In genomic region chr17:83083368-83084201, GRCh38 we compare ENCODE assay signal across 8 cellular contexts. TPM values are rescaled to one million over a fixed set of nuclear protein-coding genes. Genes with fewer than 3 reads are reported as not detected.
DNase-seq lines count a peak whose midpoint lies in the region; ATAC-seq and TF ChIP-seq lines count a peak whose summit lies in the region.

No MANE protein-coding gene starts in this region.

- no peak overlapping the region for H3K4me3 ChIP-seq in SJCRH30
- H3K4me3 ChIP-seq in astrocyte of the cerebellum (ENCODE audit: low read depth, low read length): no peak overlapping the region

- H3K27me3 ChIP-seq in SJCRH30: no peaks in the 10 kb centered on the region

- H3K36me3 ChIP-seq in SJCRH30: peaks cover 28% of the 10 kb centered on the region

- DNase-seq in EH (ENCODE audit: low read depth) (peak; percentile 99), SJCRH30 (peak; percentile 75 to 82), astrocyte of the cerebellum (ENCODE audit: low read depth) (peak; percentile 94), islet precursor cell (peak; percentile 97), ureter (ENCODE audit: low spot score) (no peak), NCI-H2081 treated with DMSO at 0.1 percent for 48 hours (lab: John Stamatoyannopoulos, UW) (no peak)
- peak; percentile 49 to 54 for DNase-seq in stimulated activated CD8-positive, alpha-beta memory T cell treated with anti-CD3 and anti-CD28 coated beads, Interleukin-2, amount 100 ng/mL, for 1 hour (ENCODE audit: low read depth in 2 of 2)

- no peaks in the 10 kb centered on the region for H3K9me3 ChIP-seq in SJCRH30 (replicated peaks)

- peaks cover 71% of the 10 kb centered on the region for H3K4me1 ChIP-seq in SJCRH30

- no peak for TF ChIP-seq CTCF in astrocyte of the cerebellum (IDR thresholded peaks at IDR 0.05; ENCODE audit: low read depth, low read length, missing control alignments)

- in situ Hi-C loops in astrocyte of the cerebellum (cut with HindIII; ENCODE audit: low sequenced_read_pairs): no loop called here

- ATAC-seq in HG03097 (IDR thresholded peaks at IDR 0.05; ENCODE audit: low FRiP score, unreplicated experiment): no peak

- H3K27ac ChIP-seq in SJCRH30: peak overlapping the region; percentile 50

RNA-seq across cellular contexts. Expression of gene METRNL, which starts 4.2 kb away (rescaled TPM):
- 46.2 and 49.7 TPM in 2 replicates for total RNA-seq in SJCRH30 (2014; rRNA removed; shearing (Covaris generic))
- 74.4 TPM for total RNA-seq in ureter

Comparison
In these comparisons a context has a peak if more than half of its experiments do, and no peak if none do; other contexts are left out.
1. DNase-seq: peak in EH (single experiment), SJCRH30 (2 of 2), astrocyte of the cerebellum (single experiment), islet precursor cell (single experiment) and stimulated activated CD8-positive, alpha-beta memory T cell treated with anti-CD3 and anti-CD28 coated beads, Interleukin-2, amount 100 ng/mL, for 1 hour (2 of 2); none in ureter (single experiment) and NCI-H2081 treated with DMSO at 0.1 percent for 48 hours (single experiment).